ENCODE assay signal across 8 cellular contexts in genomic region chrX:153927686-153927935, GRCh38. TPM values are rescaled to one million over a fixed set of nuclear protein-coding genes. Genes with fewer than 3 reads are reported as not detected.
DNase-seq lines count a peak whose midpoint lies in the region; ATAC-seq, FAIRE-seq and TF ChIP-seq lines count a peak whose summit lies in the region.

No MANE protein-coding gene starts in this region.

- H3K9ac ChIP-seq in Loucy (ENCODE audit: low read depth, low read length, poor library complexity, severe bottlenecking), result peak overlapping the region; percentile 100

- no peak; the same call in 1 of the 2 replicates for TF ChIP-seq POLR2A in GM12891 (IDR thresholded peaks at IDR 0.05; ENCODE audit: low read depth, low read length)

- H3K4me3 Mint-ChIP-seq in nephron progenitor cell, result peak overlapping the region; percentile 82

- H3K4me2 ChIP-seq in Loucy (ENCODE audit: low read depth, low read length, poor library complexity, severe bottlenecking), result peak overlapping the region; percentile 80

- no peak for FAIRE-seq in GM12891 (lab: Jason Lieb, UNC)

- DNase-seq in BE2C (no peak), nephron progenitor cell (no peak), C1 segment of cervical spinal cord (lab: John Stamatoyannopoulos, UW) (no peak), GM12891 (ENCODE audit: insufficient read length, low spot score) (no peak)
- DNase-seq in stimulated activated CD4-positive, alpha-beta T cell treated with anti-CD3 and anti-CD28 coated beads, Interleukin-12 subunit alpha, Interleukin-12 subunit beta, amount 100 ng/mL, for 4 hours, result no peak

- no peak for TF ChIP-seq CTCF in BE2C (IDR thresholded peaks at IDR 0.05; ENCODE audit: low read depth, low read length)
- no peak for TF ChIP-seq CTCF in Loucy (conservative IDR thresholded peaks at IDR 0.05; ENCODE audit: low read length)
- TF ChIP-seq CTCF in nephron progenitor cell (IDR thresholded peaks at IDR 0.05), result no peak

- H3K9me2 ChIP-seq in Loucy (replicated peaks; ENCODE audit: low read depth, low read length), result no peaks in the 10 kb centered on the region

- H3K27me3 ChIP-seq in BE2C, result no peaks in the 10 kb centered on the region
- no peaks in the 10 kb centered on the region for H3K27me3 ChIP-seq in Loucy (ENCODE audit: insufficient read depth, low read length, poor library complexity, severe bottlenecking)
- peaks cover 8% of the 10 kb centered on the region for H3K27me3 ChIP-seq in ectodermal cell (ENCODE audit: control insufficient read depth, insufficient read depth, low read length, poor library complexity, severe bottlenecking)

- peaks cover 6% of the 10 kb centered on the region for H4K20me1 ChIP-seq in Loucy (ENCODE audit: insufficient read depth, low read length, poor library complexity, severe bottlenecking)

- peaks cover 3% of the 10 kb centered on the region for H3K27me3 Mint-ChIP-seq in nephron progenitor cell (ENCODE audit: low read depth, poor library complexity)

- H3K4me1 Mint-ChIP-seq in nephron progenitor cell, result peaks cover 31% of the 10 kb centered on the region

- H3K4me3 ChIP-seq in BE2C (ENCODE audit: low read depth, low read length) (peak overlapping the region; percentile 64), Loucy (ENCODE audit: low read length, poor library complexity, severe bottlenecking) (peak overlapping the region; percentile 98), ectodermal cell (ENCODE audit: insufficient read depth, low read depth, low read length) (peak overlapping the region; percentile 47)

- WGBS in ectodermal cell, 2 experiments, result 1 to 5% methylated on average over 6 of the region's 6 CpGs

- H3K9me3 Mint-ChIP-seq in nephron progenitor cell, result peaks cover 58% of the 10 kb centered on the region

- peaks cover 27% of the 10 kb centered on the region for H3K36me3 ChIP-seq in BE2C
- H3K36me3 ChIP-seq in Loucy (ENCODE audit: insufficient read depth, low read length), result no peaks in the 10 kb centered on the region
- H3K36me3 ChIP-seq in ectodermal cell (ENCODE audit: control insufficient read depth, insufficient read depth, low read length), result no peaks in the 10 kb centered on the region

- H3K79me2 ChIP-seq in Loucy (ENCODE audit: insufficient read depth, low read length), result peaks cover 59% of the 10 kb centered on the region

- peaks cover 18% of the 10 kb centered on the region for H3K36me3 Mint-ChIP-seq in nephron progenitor cell (ENCODE audit: low read depth)

- peaks cover 7% of the 10 kb centered on the region; the same call in 1 of the 2 replicates for H3F3A ChIP-seq in Loucy (ENCODE audit: low read depth)

- H3K9me3 ChIP-seq in BE2C (no peaks in the 10 kb centered on the region), Loucy (ENCODE audit: insufficient read depth, low read depth, low read length) (no peaks in the 10 kb centered on the region), ectodermal cell (ENCODE audit: control insufficient read depth, low read length) (no peaks in the 10 kb centered on the region)

- no peak for ATAC-seq in GM19455 (IDR thresholded peaks at IDR 0.05; ENCODE audit: unreplicated experiment)

- H3K27ac ChIP-seq in ectodermal cell (ENCODE audit: insufficient read depth, low read depth, low read length, poor library complexity, severe bottlenecking), result peak overlapping the region; percentile 93

- H2AFZ ChIP-seq in Loucy (ENCODE audit: low read length), result no peak overlapping the region

- H3K4me1 ChIP-seq in BE2C (peaks cover 23% of the 10 kb centered on the region), Loucy (ENCODE audit: insufficient read depth, low read length, poor library complexity, severe bottlenecking) (peaks cover 11% of the 10 kb centered on the region), ectodermal cell (ENCODE audit: control insufficient read depth, insufficient read depth, low read length) (peaks cover 11% of the 10 kb centered on the region)

- H3K27ac Mint-ChIP-seq in nephron progenitor cell, result peak overlapping the region; percentile 74

TF ChIP-seq in GM12891, 5 proteins besides CTCF, POLR2A, EP300 and RAD21:
- TF ChIP-seq POLR2AphosphoS5 (IDR thresholded peaks at IDR 0.05; ENCODE audit: low read depth, low read length), result no peak
- no peak for TF ChIP-seq POU2F2 (IDR thresholded peaks at IDR 0.05; ENCODE audit: low read depth, low read length)
- no peak for TF ChIP-seq SPI1 (IDR thresholded peaks at IDR 0.05; ENCODE audit: low read depth, low read length)
- no peak for TF ChIP-seq PAX5 (IDR thresholded peaks at IDR 0.05; ENCODE audit: insufficient read depth, low read length, severe bottlenecking)
- no peak; the same call in 1 of the 2 replicates for TF ChIP-seq TAF1 (IDR thresholded peaks at IDR 0.05; ENCODE audit: low read depth, low read length)
TF ChIP-seq in GM12891: peak in this region for 0.

RNA-seq across cellular contexts. Expression of gene ARHGAP4, which starts 1.5 kb away (rescaled TPM):
- 107 TPM for polyA plus RNA-seq in BE2C (2012; ENCODE audit: insufficient read depth, insufficient read length, low read depth)
- polyA plus RNA-seq in ectodermal cell (2013, experiment 1 of 4), result 9.0 TPM
- polyA plus RNA-seq in ectodermal cell (2013, experiment 2 of 4), result 14.4 TPM
- 10.2 TPM for polyA plus RNA-seq in ectodermal cell (2013, experiment 3 of 4)
- 9.5 TPM for polyA plus RNA-seq in ectodermal cell (2013, experiment 4 of 4)
- 57.8 TPM for polyA plus RNA-seq in GM12891 (2012; ENCODE audit: low read depth, missing spikeins)

RNA-seq across cellular contexts. Expression of gene NAA10, which starts 7.2 kb away (rescaled TPM):
- 597 TPM for polyA plus RNA-seq in BE2C (2012; ENCODE audit: insufficient read depth, insufficient read length, low read depth)
- 104 TPM for polyA plus RNA-seq in ectodermal cell (2013, experiment 1 of 4)
- polyA plus RNA-seq in ectodermal cell (2013, experiment 2 of 4), result 95.2 TPM
- 79.9 TPM for polyA plus RNA-seq in ectodermal cell (2013, experiment 3 of 4)
- polyA plus RNA-seq in ectodermal cell (2013, experiment 4 of 4), result 87.6 TPM
- 87.7 TPM for polyA plus RNA-seq in GM12891 (2012; ENCODE audit: low read depth, missing spikeins)

RNA-seq across cellular contexts. Expression of gene RENBP, which starts 16.8 kb away (rescaled TPM):
- polyA plus RNA-seq in BE2C (2012; ENCODE audit: insufficient read depth, insufficient read length, low read depth), result 163 TPM
- 5.0 TPM for polyA plus RNA-seq in ectodermal cell (2013, experiment 1 of 4)
- polyA plus RNA-seq in ectodermal cell (2013, experiment 2 of 4), result 7.5 TPM
- 5.1 TPM for polyA plus RNA-seq in ectodermal cell (2013, experiment 3 of 4)
- polyA plus RNA-seq in ectodermal cell (2013, experiment 4 of 4), result 7.4 TPM
- polyA plus RNA-seq in GM12891 (2012; ENCODE audit: low read depth, missing spikeins), result 9.8 TPM

RNA-seq across cellular contexts. Expression of gene AVPR2, which starts 23.1 kb away (rescaled TPM):
- polyA plus RNA-seq in BE2C (2012; ENCODE audit: insufficient read depth, insufficient read length, low read depth), result 6.0 TPM
- polyA plus RNA-seq in ectodermal cell (2013, experiment 1 of 4), result not detected
- not detected for polyA plus RNA-seq in ectodermal cell (2013, experiment 2 of 4)
- polyA plus RNA-seq in ectodermal cell (2013, experiment 3 of 4), result not detected
- not detected for polyA plus RNA-seq in ectodermal cell (2013, experiment 4 of 4)
- 0.44 TPM for polyA plus RNA-seq in GM12891 (2012; ENCODE audit: low read depth, missing spikeins)

RNA-seq across cellular contexts. Expression of gene L1CAM, which starts 41.6 kb away (rescaled TPM):
- polyA plus RNA-seq in BE2C (2012; ENCODE audit: insufficient read depth, insufficient read length, low read depth), result 1,367 TPM
- 20.7 TPM for polyA plus RNA-seq in ectodermal cell (2013, experiment 1 of 4)
- 21.9 TPM for polyA plus RNA-seq in ectodermal cell (2013, experiment 2 of 4)
- 17.0 TPM for polyA plus RNA-seq in ectodermal cell (2013, experiment 3 of 4)
- 17.3 TPM for polyA plus RNA-seq in ectodermal cell (2013, experiment 4 of 4)
- 0.36 TPM for polyA plus RNA-seq in GM12891 (2012; ENCODE audit: low read depth, missing spikeins)

Comparison
In these comparisons a context has a peak if more than half of its experiments do, and no peak if none do; other contexts are left out.
1. H3K4me3 ChIP-seq: peak in every context shown above with its lines; median percentile 98 in Loucy; 64 in BE2C; 47 in ectodermal cell.